ENCODE assay signal across 15 cellular contexts in the genomic region with DNA sequence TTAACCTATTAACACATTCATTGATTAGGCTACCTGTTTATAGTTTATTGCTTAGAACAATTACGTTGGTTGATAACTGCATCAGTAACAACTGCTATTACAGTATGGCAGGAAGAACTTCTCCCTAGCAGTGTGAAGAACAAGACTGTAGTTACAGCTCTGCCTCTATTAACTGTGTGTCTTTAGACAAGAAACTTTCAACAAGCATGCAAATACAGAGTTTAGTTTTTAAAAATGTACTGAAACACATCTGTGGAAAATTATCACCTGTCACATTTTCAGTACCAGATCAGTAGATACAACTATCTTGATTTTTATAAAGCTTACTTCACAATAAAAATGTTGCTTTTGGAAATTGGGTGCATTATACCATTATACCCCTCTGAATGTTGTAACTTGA. TPM values are rescaled to one million over a fixed set of nuclear protein-coding genes. Genes with fewer than 3 reads are reported as not detected.
DNase-seq lines count a peak whose midpoint lies in the region; ATAC-seq, FAIRE-seq and TF ChIP-seq lines count a peak whose summit lies in the region.
"Had no signal": no experiment of that assay in that cellular context is flagged by ENCODE, and none has a peak within 500 bp of the region (broad histone marks: within the 10 kb centered on the region; RNA-seq: fewer than 3 reads in every experiment).

No MANE protein-coding gene starts in this region.

- no peak overlapping the region for H3K27ac ChIP-seq in Karpas-422 (ENCODE audit: low read length)
- H3K27ac ChIP-seq: colonic mucosa had no signal

- no peak for DNase-seq in GM12891 (ENCODE audit: insufficient read length, low spot score)
- DNase-seq in hippocampal formation (lab: John Stamatoyannopoulos, UW): no peak
- no peak for DNase-seq in activated naive CD4-positive, alpha-beta T cell treated with anti-CD3 and anti-CD28 coated beads, Interleukin-2, amount 50 U/mL, for 72 hours (ENCODE audit: low spot score in 2 of 2)
- no peak for DNase-seq in Karpas-422
- DNase-seq: activated naive CD8-positive, alpha-beta T cell treated with anti-CD3 and anti-CD28 coated beads, Interleukin-2, amount 10 ng/mL, durations not matched to agents 7 days and 5 days; colonic mucosa; DMS 273 treated with DMSO at 0.1 percent for 48 hours; H9; NCI-H1694; NCI-H774 had no signal

- no peak overlapping the region for H3K9ac ChIP-seq in Karpas-422 (ENCODE audit: low read length)

- H2AFZ ChIP-seq in Karpas-422 (ENCODE audit: low read length): no peak overlapping the region

- H3K79me2 ChIP-seq in Karpas-422 (ENCODE audit: low read length): no peaks in the 10 kb centered on the region

- no peaks in the 10 kb centered on the region for H3K9me3 Mint-ChIP-seq in activated naive CD4-positive, alpha-beta T cell treated with anti-CD3 and anti-CD28 coated beads, Interleukin-2, amount 50 U/mL, for 72 hours
- H3K9me3 Mint-ChIP-seq: activated naive CD8-positive, alpha-beta T cell treated with anti-CD3 and anti-CD28 coated beads, Interleukin-2, amount 10 ng/mL, durations not matched to agents 7 days and 5 days; H9; memory B cell had no signal

- H3K4me2 ChIP-seq in Karpas-422 (ENCODE audit: low read depth, low read length, poor library complexity, severe bottlenecking): no peak overlapping the region

- H3K4me3 ChIP-seq in Karpas-422 (ENCODE audit: low read length): no peak overlapping the region
- H3K4me3 ChIP-seq: colonic mucosa had no signal

- peak; percentile 83 for FAIRE-seq in GM12891 (lab: Jason Lieb, UNC)

- H3K36me3 Mint-ChIP-seq in activated naive CD4-positive, alpha-beta T cell treated with anti-CD3 and anti-CD28 coated beads, Interleukin-2, amount 50 U/mL, for 72 hours: peaks cover 0 to 13% of the 10 kb centered on the region in 2 donors
- H3K36me3 Mint-ChIP-seq: activated naive CD8-positive, alpha-beta T cell treated with anti-CD3 and anti-CD28 coated beads, Interleukin-2, amount 10 ng/mL, durations not matched to agents 7 days and 5 days had no signal

- TF ChIP-seq POLR2A in GM12891 (IDR thresholded peaks at IDR 0.05; ENCODE audit: low read depth, low read length): no peak

- ATAC-seq in GM19467 (IDR thresholded peaks at IDR 0.05; ENCODE audit: unreplicated experiment) (peak; percentile 48), HG02798 (IDR thresholded peaks at IDR 0.05; ENCODE audit: poor library complexity, unreplicated experiment) (peak; percentile 81), HG03520 (IDR thresholded peaks at IDR 0.05; ENCODE audit: unreplicated experiment) (peak; percentile 39), GM18861 (IDR thresholded peaks at IDR 0.05; ENCODE audit: unreplicated experiment) (no peak)
- no peak for ATAC-seq in activated naive CD4-positive, alpha-beta T cell treated with anti-CD3 and anti-CD28 coated beads, Interleukin-2, amount 50 U/mL, for 72 hours

- H3K27me3 ChIP-seq in Karpas-422 (ENCODE audit: low read length): no peaks in the 10 kb centered on the region
- H3K27me3 ChIP-seq: colonic mucosa had no signal

- no peaks in the 10 kb centered on the region for H3K9me2 ChIP-seq in Karpas-422 (replicated peaks; ENCODE audit: insufficient read depth, low read length)

- H3K9me3 ChIP-seq in Karpas-422 (ENCODE audit: low read length): no peaks in the 10 kb centered on the region
- H3K9me3 ChIP-seq: colonic mucosa had no signal

- H3K27ac Mint-ChIP-seq in activated naive CD4-positive, alpha-beta T cell treated with anti-CD3 and anti-CD28 coated beads, Interleukin-2, amount 50 U/mL, for 72 hours: no peak overlapping the region
- H3K27ac Mint-ChIP-seq: activated naive CD8-positive, alpha-beta T cell treated with anti-CD3 and anti-CD28 coated beads, Interleukin-2, amount 10 ng/mL, durations not matched to agents 7 days and 5 days; memory B cell had no signal

- no peaks in the 10 kb centered on the region for H4K20me1 ChIP-seq in Karpas-422 (ENCODE audit: insufficient read depth, low read depth, low read length)

- H3K36me3 ChIP-seq in Karpas-422 (ENCODE audit: insufficient read depth, low read length): no peaks in the 10 kb centered on the region
- H3K36me3 ChIP-seq: colonic mucosa had no signal

- H3K4me1 ChIP-seq in Karpas-422 (ENCODE audit: low read length): no peaks in the 10 kb centered on the region
- H3K4me1 ChIP-seq: colonic mucosa had no signal

TF ChIP-seq in GM12891, 5 proteins besides CTCF, POLR2A, EP300 and RAD21:
- TF ChIP-seq SPI1 (IDR thresholded peaks at IDR 0.05; ENCODE audit: low read depth, low read length): no peak
- no peak for TF ChIP-seq POU2F2 (IDR thresholded peaks at IDR 0.05; ENCODE audit: low read depth, low read length)

RNA-seq across cellular contexts. Expression of a gene that starts 22.2 kb away (rescaled TPM):
- polyA plus RNA-seq in GM12891 (2012; ENCODE audit: low read depth, missing spikeins): 19.1 TPM
- total RNA-seq in activated naive CD4-positive, alpha-beta T cell treated with anti-CD3 and anti-CD28 coated beads, Interleukin-2, amount 50 U/mL, for 72 hours: 100 to 1,000 TPM in 1 of 2 donors, 10 to 100 TPM in 1; 41.1 to 110 TPM
- 0.32 and 0.48 TPM in 2 replicates for total RNA-seq in Karpas-422 (2014; rRNA removed; shearing (Covaris generic); ENCODE audit: low replicate concordance)

Comparison
In these comparisons a context has a peak if more than half of its experiments do, and no peak if none do; other contexts are left out.
1. ATAC-seq: peak in GM19467 (single experiment), HG02798 (single experiment) and HG03520 (single experiment); none in activated naive CD4-positive, alpha-beta T cell treated with anti-CD3 and anti-CD28 coated beads, Interleukin-2, amount 50 U/mL, for 72 hours (0 of 2) and GM18861 (single experiment).
2. RNA of a gene that starts 22.2 kb away (total RNA-seq): 41.1 to 110 TPM in activated naive CD4-positive, alpha-beta T cell treated with anti-CD3 and anti-CD28 coated beads, Interleukin-2, amount 50 U/mL, for 72 hours; 0.32 to 0.48 TPM in Karpas-422; every median in the first group is over 10 times any median in the second.